ENCODE assay signal across 19 cellular contexts in the genomic region with DNA sequence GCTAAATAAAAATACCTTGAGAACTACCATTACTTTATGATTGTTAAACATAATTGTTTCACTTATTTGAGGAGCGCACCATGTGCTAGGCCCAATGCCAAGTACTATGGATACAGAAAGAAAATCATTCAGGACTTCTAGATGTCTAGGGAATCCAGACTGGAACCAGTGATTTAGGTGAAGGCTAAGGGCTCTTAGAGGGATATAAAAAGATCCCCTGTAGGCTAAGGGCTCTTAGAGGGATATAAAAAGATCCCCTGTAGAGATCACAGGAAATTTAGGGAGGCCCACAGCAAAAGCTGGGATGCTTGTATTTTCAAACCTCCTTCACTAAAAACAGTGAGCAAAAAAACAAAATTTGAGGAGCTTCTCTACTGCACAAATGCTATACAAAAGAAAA.
"Had no signal": no experiment of that assay in that cellular context is flagged by ENCODE, and none has a peak within 500 bp of the region (broad histone marks: within the 10 kb centered on the region; RNA-seq: fewer than 3 reads in every experiment).

No MANE protein-coding gene starts in this region.

- ATAC-seq: activated naive CD4-positive, alpha-beta T cell treated with anti-CD3 and anti-CD28 coated beads, Interleukin-2, amount 50 U/mL, for 72 hours; natural killer cell; sciatic nerve; stimulated activated memory B cell treated with anti-CD40 and anti-IgM and Interleukin-4, amounts not matched to agents 10 μg/mL and 1 μg/mL and 100 μg/mL, for 72 hours had no signal

- H3K4me3 ChIP-seq: adrenal gland, breast epithelium, heart right ventricle, ovary, testis, upper lobe of left lung had no signal

- H3K27ac ChIP-seq: adrenal gland, breast epithelium, ovary, testis, upper lobe of left lung, VCaP had no signal

- H3K36me3 ChIP-seq: breast epithelium, ovary had no signal

- DNase-seq: activated CD4-positive, alpha-beta T cell treated with anti-CD3 and anti-CD28 coated beads, Interleukin-2, amount 50 U/mL, for 48 hours; activated CD4-positive, CD25-positive, alpha-beta regulatory T cell treated with anti-CD3 and anti-CD28 coated beads, Interleukin-2, amount 50 U/mL, for 72 hours; activated gamma-delta T cell treated with Interleukin-2 at 50 U/mL for 16 hours; activated T-cell treated with anti-CD3 and anti-CD28 coated beads for 4 hours; adrenal gland; cerebellar nuclear complex; effector CD4-positive, alpha-beta T cell; heart right ventricle; mesenchymal stem cell; natural killer cell; ovary; stimulated activated CD4-positive, alpha-beta T cell treated with anti-CD3 and anti-CD28 coated beads, Interleukin-4, amount 100 ng/mL, for 4 hours; testis; upper lobe of left lung had no signal

- H3K27me3 ChIP-seq: adrenal gland, breast epithelium, heart right ventricle, ovary, testis, upper lobe of left lung had no signal

- H3K9me3 ChIP-seq: adrenal gland, breast epithelium, heart right ventricle, ovary, testis, upper lobe of left lung had no signal
